1 cellular context compared by ENCODE assay signal in genomic region chr17:82775033-82775823, GRCh38.
A peak's percentile ranks its signal among the peaks of the same experiment; 100 is the strongest.
TF ChIP-seq lines count a peak whose summit lies in the region.

No MANE protein-coding gene starts in this region.

TF ChIP-seq in H1, 55 proteins besides CTCF, POLR2A, EP300 and RAD21 (continued from another document):
- TF ChIP-seq USF2 (IDR thresholded peaks at IDR 0.05; ENCODE audit: low read length) = no peak
- TF ChIP-seq BACH1 (IDR thresholded peaks at IDR 0.05; ENCODE audit: low read length) = peak; percentile 32; the same call in 1 of the 2 replicates
- no peak for TF ChIP-seq SIX5 (IDR thresholded peaks at IDR 0.05; ENCODE audit: low read depth, low read length)
- no peak for TF ChIP-seq RNF2 (IDR thresholded peaks at IDR 0.05; ENCODE audit: borderline replicate concordance, low read depth, low read length, missing control alignments, poor library complexity, severe bottlenecking)
